In the genomic region with DNA sequence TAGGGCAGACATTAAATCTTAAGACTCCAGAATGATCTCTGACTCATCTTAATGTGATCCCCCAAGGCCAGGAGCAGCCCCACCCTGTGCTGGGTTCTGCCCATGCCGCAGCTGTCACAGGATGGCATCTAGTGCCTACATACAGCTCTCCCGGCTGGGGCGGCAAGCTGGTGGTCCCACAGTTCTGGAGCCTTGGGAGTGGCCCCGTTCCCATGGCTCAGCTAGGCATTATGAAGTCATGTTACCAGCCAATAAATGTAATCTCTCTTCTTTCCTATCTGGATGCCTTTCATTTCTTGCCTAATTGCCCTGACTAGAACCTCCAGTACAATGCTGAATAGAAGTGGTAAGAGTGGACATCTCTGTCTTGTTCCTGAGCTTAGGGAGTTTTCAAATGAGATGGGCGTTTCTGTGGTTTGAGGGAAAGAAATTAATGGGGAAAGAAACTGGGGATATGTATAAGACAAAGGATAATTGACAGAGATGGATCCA, we compare ENCODE assay signal across 15 cellular contexts.
DNase-seq lines count a peak whose midpoint lies in the region; ATAC-seq, FAIRE-seq and TF ChIP-seq lines count a peak whose summit lies in the region.
"Had no signal": no experiment of that assay in that cellular context is flagged by ENCODE, and none has a peak within 500 bp of the region (broad histone marks: within the 10 kb centered on the region; RNA-seq: fewer than 3 reads in every experiment).

No MANE protein-coding gene starts in this region.

- peak overlapping the region; percentile 13 for H3K27ac Mint-ChIP-seq in activated T-cell treated with anti-CD3 and anti-CD28 coated beads, Interleukin-2, amount 50 U/mL, for 24 hours
- H3K27ac Mint-ChIP-seq: nephron had no signal

- H3K27me3 Mint-ChIP-seq in activated T-cell treated with anti-CD3 and anti-CD28 coated beads, Interleukin-2, amount 50 U/mL, for 24 hours = no peaks in the 10 kb centered on the region

- H3K9me3 ChIP-seq in SK-N-MC (ENCODE audit: low read depth, low read length) (no peaks in the 10 kb centered on the region), small intestine (ENCODE audit: control insufficient read depth, low read depth) (no peaks in the 10 kb centered on the region)

- TF ChIP-seq CTCF in foreskin keratinocyte (conservative IDR thresholded peaks at IDR 0.05) = no peak

- H3K36me3 ChIP-seq in SK-N-MC (ENCODE audit: insufficient read depth, low read length) (peaks cover 4% of the 10 kb centered on the region; the same call in 1 of the 2 replicates), small intestine (ENCODE audit: control insufficient read depth in 2 of 2, insufficient read depth in 2 of 2, low read length in 2 of 2) (peaks cover 9 to 31% of the 10 kb centered on the region in 2 donors)

- H3K27ac ChIP-seq in SK-N-MC = no peak overlapping the region
- no peak overlapping the region for H3K27ac ChIP-seq in foreskin keratinocyte
- H3K27ac ChIP-seq in small intestine (ENCODE audit: low read depth in 1 of 2, low read length in 1 of 2) = no peak overlapping the region
- H3K27ac ChIP-seq: VCaP had no signal

- peaks cover 69% of the 10 kb centered on the region for H3K36me3 Mint-ChIP-seq in activated T-cell treated with anti-CD3 and anti-CD28 coated beads, Interleukin-2, amount 50 U/mL, for 24 hours (ENCODE audit: low read depth)

- peaks cover 7% of the 10 kb centered on the region for H3K4me1 Mint-ChIP-seq in activated T-cell treated with anti-CD3 and anti-CD28 coated beads, Interleukin-2, amount 50 U/mL, for 24 hours (ENCODE audit: low read depth)

- peak; percentile 29 for DNase-seq in activated T-cell treated with anti-CD3 and anti-CD28 coated beads, Interleukin-2, amount 50 U/mL, for 24 hours
- DNase-seq in activated T-cell treated with anti-CD3 and anti-CD28 coated beads for 4 hours = no peak
- DNase-seq in SK-N-MC (ENCODE audit: low read depth, low spot score) = no peak
- DNase-seq in foreskin keratinocyte = peak in 1 of 2 donors; percentile 37
- DNase-seq in small intestine = peak; percentile 39
- DNase-seq in AML-193 (lab: John Stamatoyannopoulos, UW) = no peak
- no peak for DNase-seq in NCI-H2081 (lab: John Stamatoyannopoulos, UW)
- DNase-seq in GOT3 (lab: John Stamatoyannopoulos, UW) = no peak
- DNase-seq: activated T-cell treated with anti-CD3 and anti-CD28 coated beads, Interleukin-2, amount 50 U/mL, for 4 hours; central memory CD4-positive, alpha-beta T cell had no signal

- H3K4me3 ChIP-seq in SK-N-MC (peak overlapping the region; percentile 2; the same call in 1 of the 2 replicates), small intestine (ENCODE audit: low read depth in 1 of 2, low read length in 2 of 2) (no peak overlapping the region)
- H3K4me3 ChIP-seq: skin epidermis had no signal

- no peaks in the 10 kb centered on the region for H3K9me3 Mint-ChIP-seq in activated T-cell treated with anti-CD3 and anti-CD28 coated beads, Interleukin-2, amount 50 U/mL, for 24 hours
- H3K9me3 Mint-ChIP-seq: activated T-cell treated with anti-CD3 and anti-CD28 coated beads, Interleukin-2, amount 50 U/mL, for 4 hours; nephron had no signal

- no peak overlapping the region for H3K9ac ChIP-seq in SK-N-MC (ENCODE audit: insufficient read length)

- FAIRE-seq in small intestine (lab: Jason Lieb, UNC) = no peak
- FAIRE-seq: A204.1, islet of Langerhans had no signal

- H3K4me1 ChIP-seq in foreskin keratinocyte = peaks cover 16% of the 10 kb centered on the region
- H3K4me1 ChIP-seq in small intestine (ENCODE audit: control insufficient read depth in 2 of 2, insufficient read depth in 1 of 2, low read depth in 1 of 2, low read length in 1 of 2) = peaks cover 0 to 3% of the 10 kb centered on the region in 2 donors

- WGBS in small intestine, 3 donors = 80 to 92% (median 86%) methylated on average over 5 of the region's 5 CpGs

- no peak overlapping the region for H3K4me3 Mint-ChIP-seq in activated T-cell treated with anti-CD3 and anti-CD28 coated beads, Interleukin-2, amount 50 U/mL, for 24 hours
- H3K4me3 Mint-ChIP-seq: activated T-cell treated with anti-CD3 and anti-CD28 coated beads, Interleukin-2, amount 50 U/mL, for 4 hours; nephron had no signal

- no peaks in the 10 kb centered on the region for H3K27me3 ChIP-seq in foreskin keratinocyte
- no peaks in the 10 kb centered on the region for H3K27me3 ChIP-seq in small intestine (ENCODE audit: control insufficient read depth in 2 of 2, insufficient read depth in 2 of 2, low read length in 2 of 2)

- peak; percentile 36 for ATAC-seq in foreskin keratinocyte
- ATAC-seq: activated T-cell treated with anti-CD3 and anti-CD28 coated beads, Interleukin-2, amount 50 U/mL, for 4 hours had no signal

Comparison
In these comparisons a context has a peak if more than half of its experiments do, and no peak if none do; other contexts are left out.
1. DNase-seq: peak in activated T-cell treated with anti-CD3 and anti-CD28 coated beads, Interleukin-2, amount 50 U/mL, for 24 hours (single experiment) and small intestine (single experiment); none in activated T-cell treated with anti-CD3 and anti-CD28 coated beads for 4 hours (single experiment), SK-N-MC (single experiment), AML-193 (0 of 2), NCI-H2081 (0 of 2) and GOT3 (single experiment).